In the genomic region with DNA sequence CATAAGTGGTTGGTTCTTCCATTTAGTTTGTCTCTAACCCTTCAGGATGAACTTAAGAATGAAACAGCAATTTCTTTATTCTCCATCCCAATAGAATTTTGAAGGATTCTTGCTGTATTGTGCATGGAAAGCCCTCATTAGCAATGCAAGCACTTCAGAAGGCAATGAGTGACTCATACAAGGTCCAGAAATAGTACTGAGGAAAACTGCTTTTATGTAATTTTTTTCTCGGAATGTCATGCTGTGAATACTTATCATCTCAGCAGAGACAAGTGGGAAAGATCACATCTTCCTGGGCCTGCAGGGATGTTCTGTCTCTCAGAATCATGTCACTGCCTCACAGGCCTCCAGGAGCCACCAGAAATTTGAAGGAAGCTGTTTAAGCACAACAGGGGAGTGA, we compare ENCODE assay signal across 12 cellular contexts.
A peak's percentile ranks its signal among the peaks of the same experiment; 100 is the strongest.
DNase-seq lines count a peak whose midpoint lies in the region; FAIRE-seq and TF ChIP-seq lines count a peak whose summit lies in the region.
"Had no signal": no experiment of that assay in that cellular context is flagged by ENCODE, and none has a peak within 500 bp of the region (broad histone marks: within the 10 kb centered on the region; RNA-seq: fewer than 3 reads in every experiment).

No MANE protein-coding gene starts in this region.

- no peak overlapping the region for H3K4me3 ChIP-seq in epithelial cell of esophagus (ENCODE audit: low read length)
- no peak overlapping the region for H3K4me3 ChIP-seq in tibial artery
- H3K4me3 ChIP-seq: skin epidermis had no signal

- TF ChIP-seq CTCF in epithelial cell of esophagus (IDR thresholded peaks at IDR 0.05; ENCODE audit: insufficient read depth, low read depth, low read length, missing control alignments) = no peak
- TF ChIP-seq CTCF in tibial artery (IDR thresholded peaks at IDR 0.05) = no peak
- no peak for TF ChIP-seq CTCF in D721Med (IDR thresholded peaks at IDR 0.05; ENCODE audit: insufficient read depth, missing control alignments)

- peaks cover 0 to 46% (median 15%) of the 10 kb centered on the region in 4 donors for H3K4me1 ChIP-seq in tibial artery

- no peak overlapping the region for H3K27ac ChIP-seq in tibial artery

- H3K27me3 ChIP-seq in tibial artery = no peaks in the 10 kb centered on the region

- FAIRE-seq in D721Med (lab: Jason Lieb, UNC) = no peak
- FAIRE-seq: GM19239 had no signal

- H3K36me3 ChIP-seq in tibial artery = no peaks in the 10 kb centered on the region

- peak; percentile 54 for DNase-seq in DMS53 (lab: John Stamatoyannopoulos, UW)
- peak; percentile 74 for DNase-seq in NCI-H2227 (lab: John Stamatoyannopoulos, UW; ENCODE audit: unreplicated experiment)
- peak; percentile 31 for DNase-seq in epithelial cell of esophagus (ENCODE audit: low read depth)
- DNase-seq in occipital lobe (lab: John Stamatoyannopoulos, UW) = peak; percentile 9
- DNase-seq in tibial artery = no peak
- no peak for DNase-seq in NCI-H2171 treated with DMSO at 0.1 percent for 48 hours (lab: John Stamatoyannopoulos, UW)
- no peak for DNase-seq in D721Med (ENCODE audit: insufficient read length, low spot score)
- DNase-seq in activated naive CD4-positive, alpha-beta T cell treated with Interleukin-2 at 50 U/mL for 16 hours = no peak
- DNase-seq: CD4-positive, alpha-beta T cell; T1000 had no signal

- intact Hi-C loops in tibial artery (cut with DNase I; ENCODE audit: low total_unique reads) = no loop called here

- no peaks in the 10 kb centered on the region for H3K9me3 ChIP-seq in tibial artery

Comparison
In these comparisons a context has a peak if more than half of its experiments do, and no peak if none do; other contexts are left out.
1. DNase-seq: peak in DMS53 (single experiment), NCI-H2227 (single experiment), epithelial cell of esophagus (single experiment) and occipital lobe (single experiment); none in tibial artery (0 of 2), NCI-H2171 treated with DMSO at 0.1 percent for 48 hours (single experiment), D721Med (single experiment) and activated naive CD4-positive, alpha-beta T cell treated with Interleukin-2 at 50 U/mL for 16 hours (single experiment).